Comparison of ENCODE assay signal across 8 cellular contexts in genomic region chr19:46704379-46705076, GRCh38. TPM values are rescaled to one million over a fixed set of nuclear protein-coding genes. Genes with fewer than 3 reads are reported as not detected.
A peak's percentile ranks its signal among the peaks of the same experiment; 100 is the strongest.
DNase-seq lines count a peak whose midpoint lies in the region; ATAC-seq and TF ChIP-seq lines count a peak whose summit lies in the region.

No MANE protein-coding gene starts in this region.

- no peak overlapping the region for H3K4me3 ChIP-seq in GM12865 (ENCODE audit: low read depth, low read length)

- peaks cover 17% of the 10 kb centered on the region for H3K4me1 Mint-ChIP-seq in activated CD4-positive, alpha-beta memory T cell treated with anti-CD3 and anti-CD28 coated beads, Interleukin-2, amount 10 ng/mL, durations not matched to agents 7 days and 5 days
- H3K4me1 Mint-ChIP-seq in naive B cell, result peaks cover 16 to 22% (median 17%) of the 10 kb centered on the region in 3 donors
- peaks cover 18% of the 10 kb centered on the region for H3K4me1 Mint-ChIP-seq in stimulated activated memory B cell treated with anti-CD40 and anti-IgM and Interleukin-4, amounts not matched to agents 10 μg/mL and 1 μg/mL and 100 μg/mL, for 72 hours

- CTCF ChIA-PET in activated CD4-positive, alpha-beta memory T cell treated with anti-CD3 and anti-CD28 coated beads, Interleukin-2, amount 10 ng/mL, durations not matched to agents 7 days and 5 days (lab: Charles Lee), result interaction anchor here (0.7 to 6.3 kb wide), 18 partner anchors 10 to 444 kb away, joined by 3 to 53 read pairs (median 5); partner anchors contain the start of gene PRKD2

- peaks cover 61% of the 10 kb centered on the region for H3K36me3 Mint-ChIP-seq in activated CD4-positive, alpha-beta memory T cell treated with anti-CD3 and anti-CD28 coated beads, Interleukin-2, amount 10 ng/mL, durations not matched to agents 7 days and 5 days (ENCODE audit: low read depth)
- H3K36me3 Mint-ChIP-seq in naive B cell, result peaks cover 6 to 13% of the 10 kb centered on the region in 2 donors
- peaks cover 68% of the 10 kb centered on the region for H3K36me3 Mint-ChIP-seq in stimulated activated memory B cell treated with anti-CD40 and anti-IgM and Interleukin-4, amounts not matched to agents 10 μg/mL and 1 μg/mL and 100 μg/mL, for 72 hours

- peak overlapping the region; percentile 59 for H3K27ac Mint-ChIP-seq in activated CD4-positive, alpha-beta memory T cell treated with anti-CD3 and anti-CD28 coated beads, Interleukin-2, amount 10 ng/mL, durations not matched to agents 7 days and 5 days
- peak overlapping the region; percentile 40 to 99 (median 92) for H3K27ac Mint-ChIP-seq in naive B cell
- peak overlapping the region; percentile 67 for H3K27ac Mint-ChIP-seq in stimulated activated memory B cell treated with anti-CD40 and anti-IgM and Interleukin-4, amounts not matched to agents 10 μg/mL and 1 μg/mL and 100 μg/mL, for 72 hours

- ATAC-seq in naive B cell (ENCODE audit: low read depth in 2 of 2), result peak; percentile 94 to 96
- ATAC-seq in stimulated activated memory B cell treated with anti-CD40 and anti-IgM and Interleukin-4, amounts not matched to agents 10 μg/mL and 1 μg/mL and 100 μg/mL, for 72 hours, result peak; percentile 83

- no peaks in the 10 kb centered on the region for H3K27me3 Mint-ChIP-seq in activated CD4-positive, alpha-beta memory T cell treated with anti-CD3 and anti-CD28 coated beads, Interleukin-2, amount 10 ng/mL, durations not matched to agents 7 days and 5 days
- no peaks in the 10 kb centered on the region for H3K27me3 Mint-ChIP-seq in naive B cell
- no peaks in the 10 kb centered on the region for H3K27me3 Mint-ChIP-seq in stimulated activated memory B cell treated with anti-CD40 and anti-IgM and Interleukin-4, amounts not matched to agents 10 μg/mL and 1 μg/mL and 100 μg/mL, for 72 hours

- no peak overlapping the region for H3K4me3 Mint-ChIP-seq in activated CD4-positive, alpha-beta memory T cell treated with anti-CD3 and anti-CD28 coated beads, Interleukin-2, amount 10 ng/mL, durations not matched to agents 7 days and 5 days
- no peak overlapping the region for H3K4me3 Mint-ChIP-seq in naive B cell
- no peak overlapping the region for H3K4me3 Mint-ChIP-seq in stimulated activated memory B cell treated with anti-CD40 and anti-IgM and Interleukin-4, amounts not matched to agents 10 μg/mL and 1 μg/mL and 100 μg/mL, for 72 hours

- peak; percentile 74 for DNase-seq in GM12865 (ENCODE audit: low read depth)
- peak; percentile 34 for DNase-seq in NCI-H1092 treated with DMSO at 0.1 percent for 48 hours (lab: John Stamatoyannopoulos, UW)
- DNase-seq in activated CD4-positive, alpha-beta memory T cell treated with anti-CD3 and anti-CD28 coated beads, Interleukin-2, amount 10 ng/mL, durations not matched to agents 7 days and 5 days, result peak; percentile 87
- DNase-seq in effector CD8-positive, alpha-beta T cell (lab: John Stamatoyannopoulos, UW), result peak; percentile 87
- peak; percentile 76 for DNase-seq in naive B cell
- no peak for DNase-seq in HPDE6-E6E7 (ENCODE audit: extremely low spot score)
- DNase-seq in middle frontal gyrus (ENCODE audit: extremely low spot score, low spot score), result no peak

- POLR2A ChIA-PET in activated CD4-positive, alpha-beta memory T cell treated with anti-CD3 and anti-CD28 coated beads, Interleukin-2, amount 10 ng/mL, durations not matched to agents 7 days and 5 days (lab: Charles Lee), result interaction anchor here (0.7 to 4.5 kb wide), 8 partner anchors 10 to 103 kb away, joined by 3 to 40 read pairs (median 4); partner anchors contain the start of gene PRKD2

- peak; percentile 97 for TF ChIP-seq CTCF in GM12865 (IDR thresholded peaks at IDR 0.05; ENCODE audit: insufficient read depth, low read depth, low read length, missing control alignments)

- H3K9me3 Mint-ChIP-seq in activated CD4-positive, alpha-beta memory T cell treated with anti-CD3 and anti-CD28 coated beads, Interleukin-2, amount 10 ng/mL, durations not matched to agents 7 days and 5 days, result no peaks in the 10 kb centered on the region
- H3K9me3 Mint-ChIP-seq in naive B cell, result no peaks in the 10 kb centered on the region
- no peaks in the 10 kb centered on the region for H3K9me3 Mint-ChIP-seq in stimulated activated memory B cell treated with anti-CD40 and anti-IgM and Interleukin-4, amounts not matched to agents 10 μg/mL and 1 μg/mL and 100 μg/mL, for 72 hours

RNA-seq across cellular contexts. Expression of gene PRKD2, which starts 12.4 kb away (rescaled TPM):
- total RNA-seq in activated CD4-positive, alpha-beta memory T cell treated with anti-CD3 and anti-CD28 coated beads, Interleukin-2, amount 10 ng/mL, durations not matched to agents 7 days and 5 days, result 100 to 1,000 TPM; 167 to 177 TPM
- polyA plus RNA-seq in naive B cell (ENCODE audit: low read depth in 6 of 6), result 100 to 1,000 TPM in 1 of 6 donors, 10 to 100 TPM in 5; 66.7 to 156 (median 72.6) TPM

RNA-seq across cellular contexts. Expression of gene FKRP, which starts 41.3 kb away (rescaled TPM):
- total RNA-seq in activated CD4-positive, alpha-beta memory T cell treated with anti-CD3 and anti-CD28 coated beads, Interleukin-2, amount 10 ng/mL, durations not matched to agents 7 days and 5 days, result 10 to 100 TPM; 13.4 to 15.4 TPM
- 10 to 100 TPM in 1 of 6 donors, 1 to 10 TPM in 5; 2.0 to 10.1 (median 6.0) TPM for polyA plus RNA-seq in naive B cell (ENCODE audit: low read depth in 6 of 6)

RNA-seq across cellular contexts. Expression of gene STRN4, which starts 41.7 kb away (rescaled TPM):
- total RNA-seq in activated CD4-positive, alpha-beta memory T cell treated with anti-CD3 and anti-CD28 coated beads, Interleukin-2, amount 10 ng/mL, durations not matched to agents 7 days and 5 days, result 10 to 100 TPM; 75.1 to 78.5 TPM
- 10 to 100 TPM in 5 of 6 donors, 1 to 10 TPM in 1; 6.0 to 38.0 (median 15.5) TPM for polyA plus RNA-seq in naive B cell (ENCODE audit: low read depth in 6 of 6)

RNA-seq across cellular contexts. Expression of gene DACT3, which starts 43.5 kb away (rescaled TPM):
- under 1 TPM; 0.15 to 0.20 TPM for total RNA-seq in activated CD4-positive, alpha-beta memory T cell treated with anti-CD3 and anti-CD28 coated beads, Interleukin-2, amount 10 ng/mL, durations not matched to agents 7 days and 5 days
- polyA plus RNA-seq in naive B cell (ENCODE audit: low read depth in 6 of 6), result under 1 TPM in 2 of 6 donors, not detected in 4; 0.11 to 0.30 TPM

Comparison
In these comparisons a context has a peak if more than half of its experiments do, and no peak if none do; other contexts are left out.
1. DNase-seq: peak in GM12865 (single experiment), NCI-H1092 treated with DMSO at 0.1 percent for 48 hours (single experiment), activated CD4-positive, alpha-beta memory T cell treated with anti-CD3 and anti-CD28 coated beads, Interleukin-2, amount 10 ng/mL, durations not matched to agents 7 days and 5 days (single experiment), effector CD8-positive, alpha-beta T cell (single experiment) and naive B cell (single experiment); none in HPDE6-E6E7 (single experiment) and middle frontal gyrus (single experiment).
2. Peak in every context shown above with its lines, with median percentiles within 50 percentile points of each other: H3K27ac Mint-ChIP-seq.